ENCODE assay signal across 13 cellular contexts in the genomic region with DNA sequence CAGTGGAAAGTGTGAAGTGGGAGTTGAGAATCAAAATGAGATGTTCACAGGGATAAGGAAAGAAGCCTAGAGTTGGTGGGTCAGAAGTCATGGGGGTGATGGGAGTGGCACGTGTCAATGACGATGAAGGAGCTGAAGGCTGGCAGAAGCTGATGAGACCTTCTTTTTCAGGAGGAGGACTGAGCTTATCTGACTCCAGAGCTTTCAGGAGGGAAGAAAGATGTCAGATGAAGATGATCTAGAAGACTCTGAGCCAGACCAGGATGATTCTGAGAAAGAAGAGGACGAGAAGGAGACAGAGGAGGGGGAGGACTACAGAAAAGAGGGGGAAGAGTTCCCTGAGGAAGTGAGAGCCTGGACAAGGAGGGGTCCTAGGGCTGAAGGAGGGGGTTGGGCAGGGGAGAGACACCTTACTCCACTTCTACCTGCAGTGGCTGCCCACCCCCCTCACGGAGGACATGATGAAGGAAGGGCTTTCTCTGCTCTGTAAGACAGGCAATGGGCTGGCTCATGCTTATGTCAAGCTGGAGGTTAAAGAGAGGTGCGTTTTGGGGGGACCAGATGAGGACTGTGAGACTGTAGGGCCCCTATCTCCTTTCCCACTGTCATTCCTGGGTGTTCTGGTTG. TPM values are rescaled to one million over a fixed set of nuclear protein-coding genes. Genes with fewer than 3 reads are reported as not detected.
A peak's percentile ranks its signal among the peaks of the same experiment; 100 is the strongest.
DNase-seq lines count a peak whose midpoint lies in the region; ATAC-seq and TF ChIP-seq lines count a peak whose summit lies in the region.
"Had no signal": no experiment of that assay in that cellular context is flagged by ENCODE, and none has a peak within 500 bp of the region (broad histone marks: within the 10 kb centered on the region; RNA-seq: fewer than 3 reads in every experiment).

No MANE protein-coding gene starts in this region.

- H3K9me3 ChIP-seq in Peyer's patch (no peaks in the 10 kb centered on the region), smooth muscle cell (replicated peaks; ENCODE audit: low read depth) (no peaks in the 10 kb centered on the region)

- ATAC-seq in foreskin keratinocyte = no peak

- peak overlapping the region; percentile 98 for H3K4me2 ChIP-seq in smooth muscle cell

- peak overlapping the region in 2 of 4 donors; percentile 75 to 76 for H3K27ac ChIP-seq in Peyer's patch
- H3K27ac ChIP-seq in foreskin keratinocyte = peak overlapping the region; percentile 66
- peak overlapping the region; percentile 83 for H3K27ac ChIP-seq in smooth muscle cell (ENCODE audit: low read depth)

- H3K4me1 ChIP-seq in Peyer's patch (peaks cover 0 to 7% (median 5%) of the 10 kb centered on the region in 4 donors), foreskin keratinocyte (no peaks in the 10 kb centered on the region), smooth muscle cell (ENCODE audit: low read depth) (peaks cover 10% of the 10 kb centered on the region)

- peak overlapping the region; percentile 74; the same call in 1 of the 2 replicates for H3K4me3 ChIP-seq in GM06990 (replicated peaks; ENCODE audit: low read depth, low read length)
- peak overlapping the region in 3 of 4 donors; percentile 57 to 67 (median 65) for H3K4me3 ChIP-seq in Peyer's patch
- peak overlapping the region; percentile 77 for H3K4me3 ChIP-seq in smooth muscle cell

- H3K36me3 ChIP-seq in GM06990 (ENCODE audit: control insufficient read depth, insufficient read depth, low read length) = no peaks in the 10 kb centered on the region
- no peaks in the 10 kb centered on the region for H3K36me3 ChIP-seq in Peyer's patch
- H3K36me3 ChIP-seq in smooth muscle cell (ENCODE audit: low read depth) = no peaks in the 10 kb centered on the region

- H2AFZ ChIP-seq in smooth muscle cell (ENCODE audit: low read depth) = no peak overlapping the region

- H3K27me3 ChIP-seq in GM06990 (replicated peaks; ENCODE audit: control insufficient read depth, insufficient read depth, low read length) = no peaks in the 10 kb centered on the region
- no peaks in the 10 kb centered on the region for H3K27me3 ChIP-seq in Peyer's patch
- no peaks in the 10 kb centered on the region for H3K27me3 ChIP-seq in foreskin keratinocyte
- H3K27me3 ChIP-seq in smooth muscle cell (ENCODE audit: low read depth) = no peaks in the 10 kb centered on the region

- no peaks in the 10 kb centered on the region for H4K20me1 ChIP-seq in smooth muscle cell (ENCODE audit: low read depth)

- TF ChIP-seq CTCF in GM06990 (IDR thresholded peaks at IDR 0.05; ENCODE audit: insufficient read depth, low read length, poor library complexity, severe bottlenecking) (no peak), Peyer's patch (IDR thresholded peaks at IDR 0.05) (no peak), foreskin keratinocyte (conservative IDR thresholded peaks at IDR 0.05) (no peak), smooth muscle cell (IDR thresholded peaks at IDR 0.05; ENCODE audit: borderline replicate concordance, insufficient read depth, poor library complexity, severe bottlenecking) (no peak)

- no peak for TF ChIP-seq POLR2A in Peyer's patch (IDR thresholded peaks at IDR 0.05)

- 61% methylated on average over 5 of the region's 5 CpGs for WGBS in smooth muscle cell (ENCODE audit: low lambda C conversion rate)

- no peak for DNase-seq in GM06990 (ENCODE audit: extremely low read depth, insufficient read length)
- no peak for DNase-seq in Peyer's patch
- no peak for DNase-seq in foreskin keratinocyte
- no peak for DNase-seq in smooth muscle cell (lab: John Stamatoyannopoulos, UW; ENCODE audit: unreplicated experiment)
- no peak for DNase-seq in T-helper 1 cell
- no peak for DNase-seq in T-helper 2 cell
- no peak for DNase-seq in NCI-H1105 treated with DMSO at 0.1 percent for 48 hours (lab: John Stamatoyannopoulos, UW)
- DNase-seq in stimulated activated CD4-positive, alpha-beta T cell treated with anti-CD3 and anti-CD28 coated beads, Interleukin-15, amount 100 ng/mL, for 24 hours = no peak
- DNase-seq: activated T-cell treated with anti-CD3 and anti-CD28 coated beads, Interleukin-2, amount 50 U/mL, for 72 hours; NCI-H1048 had no signal

- H3F3A ChIP-seq in smooth muscle cell (ENCODE audit: low read depth) = no peaks in the 10 kb centered on the region

- no peaks in the 10 kb centered on the region for H3K79me2 ChIP-seq in smooth muscle cell (ENCODE audit: low read depth)

- peak overlapping the region; percentile 95 for H3K9ac ChIP-seq in smooth muscle cell (ENCODE audit: low read depth)

RNA-seq across cellular contexts. Expression of gene LRRC23, which starts 0.9 kb away (rescaled TPM):
- total RNA-seq in Peyer's patch = 10 to 100 TPM in 1 of 4 donors, 1 to 10 TPM in 2, not detected in 1; 1.7 to 35.5 (median 3.0) TPM
- total RNA-seq in foreskin keratinocyte = 4.7 and 6.0 TPM in 2 replicates
- 5.8 and 7.0 TPM in 2 replicates for polyA plus RNA-seq in foreskin keratinocyte
- 14.2 and 19.9 TPM in 2 replicates for total RNA-seq in smooth muscle cell
- 13.7 and 19.5 TPM in 2 replicates for polyA plus RNA-seq in smooth muscle cell

RNA-seq across cellular contexts. Expression of gene ENO2, which starts 8.9 kb away (rescaled TPM):
- total RNA-seq in Peyer's patch (10 to 100 TPM in 2 of 4 donors, 1 to 10 TPM in 2; 4.6 to 11.7 (median 8.8) TPM), foreskin keratinocyte (1.5 and 2.0 TPM in 2 replicates), smooth muscle cell (52.5 and 58.8 TPM in 2 replicates)
- polyA plus RNA-seq in foreskin keratinocyte (1.7 and 1.8 TPM in 2 replicates), smooth muscle cell (105 and 127 TPM in 2 replicates)

RNA-seq across cellular contexts. Expression of gene ATN1, which starts 22.2 kb away (rescaled TPM):
- total RNA-seq in Peyer's patch (100 to 1,000 TPM in 3 of 4 donors, 10 to 100 TPM in 1; 77.6 to 337 (median 125) TPM), foreskin keratinocyte (15.0 and 18.3 TPM in 2 replicates), smooth muscle cell (9.9 and 30.4 TPM in 2 replicates)
- polyA plus RNA-seq in foreskin keratinocyte (35.1 and 37.2 TPM in 2 replicates), smooth muscle cell (28.8 and 36.1 TPM in 2 replicates)

RNA-seq across cellular contexts. Expression of gene SPSB2, which starts 32.4 kb away (rescaled TPM):
- total RNA-seq in Peyer's patch = 10 to 100 TPM in 2 of 4 donors, 1 to 10 TPM in 2; 4.1 to 12.3 (median 9.9) TPM
- 9.9 and 10.3 TPM in 2 replicates for total RNA-seq in foreskin keratinocyte
- polyA plus RNA-seq in foreskin keratinocyte = 14.2 and 16.1 TPM in 2 replicates
- total RNA-seq in smooth muscle cell = 2.3 and 2.5 TPM in 2 replicates
- polyA plus RNA-seq in smooth muscle cell = 5.9 and 7.9 TPM in 2 replicates

RNA-seq across cellular contexts. Expression of gene RNU7-1, which starts 38.1 kb away (rescaled TPM):
- total RNA-seq in Peyer's patch = not detected
- total RNA-seq in foreskin keratinocyte = not detected in 2 replicates
- polyA plus RNA-seq in foreskin keratinocyte = not detected in 2 replicates
- total RNA-seq in smooth muscle cell = not detected in 2 replicates
- not detected in 2 replicates for polyA plus RNA-seq in smooth muscle cell
- total RNA-seq: activated T-cell treated with anti-CD3 and anti-CD28 coated beads, Interleukin-2, amount 50 U/mL, for 72 hours; esophagus mucosa; pulmonary artery endothelial cell had no signal
- polyA plus RNA-seq: thymus had no signal
